Comparison of ENCODE assay signal across 17 cellular contexts in genomic region chr1:101251504-101251903, GRCh38. TPM values are rescaled to one million over a fixed set of nuclear protein-coding genes. Genes with fewer than 3 reads are reported as not detected.
A peak's percentile ranks its signal among the peaks of the same experiment; 100 is the strongest.
DNase-seq lines count a peak whose midpoint lies in the region; ATAC-seq and TF ChIP-seq lines count a peak whose summit lies in the region.
"Had no signal": no experiment of that assay in that cellular context is flagged by ENCODE, and none has a peak within 500 bp of the region (broad histone marks: within the 10 kb centered on the region; RNA-seq: fewer than 3 reads in every experiment).

No MANE protein-coding gene starts in this region.

- intact Hi-C loops in activated CD4-positive, alpha-beta T cell treated with anti-CD3 and anti-CD28 coated beads for 36 hours (cut with DNase I, micrococcal nuclease), result loop anchor here in 1 of 2 experiments (5.0 kb wide), 1 partner anchor 79 kb away; no protein-coding TSS in a partner anchor

- H3K36me3 ChIP-seq in HEK293 (ENCODE audit: control insufficient read depth in 2 of 2, insufficient read depth in 1 of 2, low read length in 2 of 2) (no peaks in the 10 kb centered on the region), neural progenitor cell (no peaks in the 10 kb centered on the region)

- no peaks in the 10 kb centered on the region for H4K20me1 ChIP-seq in neural progenitor cell (ENCODE audit: low read depth)

- CTCF ChIA-PET in activated CD4-positive, alpha-beta T cell treated with anti-CD3 and anti-CD28 coated beads for 36 hours (lab: Charles Lee), result interaction anchor here (0.7 to 3.5 kb wide), 12 partner anchors 12 to 334 kb away, joined by 3 to 43 read pairs (median 4); no protein-coding TSS in a partner anchor
- CTCF ChIA-PET in HEK293 (lab: Yijun Ruan, JAX), result interaction anchor here (0.6 to 3.0 kb wide), 3 partner anchors 12 to 1138 kb away, joined by 4 to 20 read pairs (median 19); no protein-coding TSS in a partner anchor
- CTCF ChIA-PET in activated CD4-positive, alpha-beta memory T cell treated with anti-CD3 and anti-CD28 coated beads, Interleukin-2, amount 10 ng/mL, durations not matched to agents 7 days and 5 days (lab: Charles Lee), result interaction anchor here (1.3 to 5.5 kb wide), 5 partner anchors 11 to 115 kb away, joined by 3 to 41 read pairs (median 5); no protein-coding TSS in a partner anchor

- H3K9me3 ChIP-seq in HEK293 (ENCODE audit: control insufficient read depth, insufficient read depth, low read depth, low read length), result no peaks in the 10 kb centered on the region
- H3K9me3 ChIP-seq in neural progenitor cell (ENCODE audit: low read depth), result no peaks in the 10 kb centered on the region

- H3K36me3 Mint-ChIP-seq in activated CD4-positive, alpha-beta T cell treated with anti-CD3 and anti-CD28 coated beads for 36 hours (ENCODE audit: low read depth), result peaks cover 4% of the 10 kb centered on the region
- H3K36me3 Mint-ChIP-seq in activated CD4-positive, alpha-beta memory T cell treated with anti-CD3 and anti-CD28 coated beads, Interleukin-2, amount 10 ng/mL, durations not matched to agents 7 days and 5 days (ENCODE audit: low read depth), result no peaks in the 10 kb centered on the region
- no peaks in the 10 kb centered on the region for H3K36me3 Mint-ChIP-seq in neural progenitor cell
- H3K36me3 Mint-ChIP-seq: CD4-positive, alpha-beta memory T cell had no signal

- H3K27ac Mint-ChIP-seq in activated CD4-positive, alpha-beta T cell treated with anti-CD3 and anti-CD28 coated beads for 36 hours, result peak overlapping the region; percentile 60
- peak overlapping the region; percentile 14 for H3K27ac Mint-ChIP-seq in activated CD4-positive, alpha-beta memory T cell treated with anti-CD3 and anti-CD28 coated beads, Interleukin-2, amount 10 ng/mL, durations not matched to agents 7 days and 5 days
- no peak overlapping the region for H3K27ac Mint-ChIP-seq in neural progenitor cell

- H3K4me3 ChIP-seq in HEK293 (ENCODE audit: low read depth, low read length) (no peak overlapping the region), neural progenitor cell (no peak overlapping the region)

- POLR2A ChIA-PET in activated CD4-positive, alpha-beta T cell treated with anti-CD3 and anti-CD28 coated beads for 36 hours (lab: Charles Lee), result interaction anchor here (0.7 to 3.0 kb wide), 3 partner anchors 11 to 35 kb away, joined by 4 to 10 read pairs (median 6); no protein-coding TSS in a partner anchor
- POLR2A ChIA-PET in HEK293 (lab: Yijun Ruan, JAX), result interaction anchor here (1.3 to 2.5 kb wide), 2 partner anchors 13 to 16 kb away, joined by 5 to 6 read pairs; no protein-coding TSS in a partner anchor
- POLR2A ChIA-PET in activated CD4-positive, alpha-beta memory T cell treated with anti-CD3 and anti-CD28 coated beads, Interleukin-2, amount 10 ng/mL, durations not matched to agents 7 days and 5 days (lab: Charles Lee), result interaction anchor here (0.5 to 6.7 kb wide), 14 partner anchors 10 to 121 kb away, joined by 3 to 77 read pairs (median 4); partner anchors contain the start of gene S1PR1

- H3K27ac ChIP-seq in HEK293 (ENCODE audit: extremely low read depth, low read depth, low read length) (peak overlapping the region; percentile 18; the same call in 1 of the 2 replicates), neural progenitor cell (peak overlapping the region; percentile 74)

- no peaks in the 10 kb centered on the region for H3K27me3 Mint-ChIP-seq in activated CD4-positive, alpha-beta T cell treated with anti-CD3 and anti-CD28 coated beads for 36 hours
- H3K27me3 Mint-ChIP-seq in activated CD4-positive, alpha-beta memory T cell treated with anti-CD3 and anti-CD28 coated beads, Interleukin-2, amount 10 ng/mL, durations not matched to agents 7 days and 5 days, result no peaks in the 10 kb centered on the region
- H3K27me3 Mint-ChIP-seq in neural progenitor cell (ENCODE audit: insufficient read depth, low read depth), result no peaks in the 10 kb centered on the region
- H3K27me3 Mint-ChIP-seq: CD4-positive, alpha-beta memory T cell had no signal

- peaks cover 24% of the 10 kb centered on the region for H3F3A ChIP-seq in neural progenitor cell (ENCODE audit: low read depth)

- H3K4me3 Mint-ChIP-seq in activated CD4-positive, alpha-beta T cell treated with anti-CD3 and anti-CD28 coated beads for 36 hours, result no peak overlapping the region
- no peak overlapping the region for H3K4me3 Mint-ChIP-seq in activated CD4-positive, alpha-beta memory T cell treated with anti-CD3 and anti-CD28 coated beads, Interleukin-2, amount 10 ng/mL, durations not matched to agents 7 days and 5 days
- no peak overlapping the region for H3K4me3 Mint-ChIP-seq in neural progenitor cell

- TF ChIP-seq CTCF in HEK293 (tag by site-specific recombination; IDR thresholded peaks at IDR 0.05) (no peak), neural progenitor cell (IDR thresholded peaks at IDR 0.05) (no peak)

- ATAC-seq in activated CD4-positive, alpha-beta T cell treated with anti-CD3 and anti-CD28 coated beads for 36 hours, result no peak
- ATAC-seq in GM18505 (IDR thresholded peaks at IDR 0.05; ENCODE audit: unreplicated experiment) (no peak), HG02642 (IDR thresholded peaks at IDR 0.05; ENCODE audit: poor library complexity, unreplicated experiment) (no peak)

- no peaks in the 10 kb centered on the region for H3K79me2 ChIP-seq in neural progenitor cell (ENCODE audit: low read depth)

- peak overlapping the region; percentile 52 for H3K4me2 ChIP-seq in neural progenitor cell

- no peaks in the 10 kb centered on the region for H3K27me3 ChIP-seq in neural progenitor cell

- no peak for DNase-seq in activated CD4-positive, alpha-beta T cell treated with anti-CD3 and anti-CD28 coated beads for 36 hours
- DNase-seq in activated CD4-positive, alpha-beta T cell treated with anti-CD3 and anti-CD28 coated beads, Interleukin-2, amount 50 U/mL, for 48 hours, result no peak
- DNase-seq in activated CD4-positive, alpha-beta memory T cell treated with anti-CD3 and anti-CD28 coated beads, Interleukin-2, amount 10 ng/mL, durations not matched to agents 7 days and 5 days, result no peak
- DNase-seq in neural progenitor cell (ENCODE audit: low spot score) (no peak), islet precursor cell (no peak)
- DNase-seq: CD4-positive, alpha-beta memory T cell; DMS79; H7; Kasumi-1; NCI-H1105; NCI-H1694 treated with DMSO at 0.1 percent for 48 hours; NCI-H526 treated with DMSO at 0.1 percent for 48 hours; NK-92 treated with Interleukin-12 subunit alpha and Interleukin-12 subunit beta, amount 100 ng/mL, for 24 hours; RPMI8226 had no signal

- H2AFZ ChIP-seq in neural progenitor cell (replicated peaks), result no peak overlapping the region

- peaks cover 55% of the 10 kb centered on the region for H3K4me1 Mint-ChIP-seq in activated CD4-positive, alpha-beta T cell treated with anti-CD3 and anti-CD28 coated beads for 36 hours
- peaks cover 21% of the 10 kb centered on the region for H3K4me1 Mint-ChIP-seq in activated CD4-positive, alpha-beta memory T cell treated with anti-CD3 and anti-CD28 coated beads, Interleukin-2, amount 10 ng/mL, durations not matched to agents 7 days and 5 days
- peaks cover 22% of the 10 kb centered on the region for H3K4me1 Mint-ChIP-seq in neural progenitor cell

- H3K4me1 ChIP-seq in HEK293 (ENCODE audit: control insufficient read depth, insufficient read depth, low read length), result peaks cover 6% of the 10 kb centered on the region
- H3K4me1 ChIP-seq in neural progenitor cell, result peaks cover 21% of the 10 kb centered on the region

- no peak overlapping the region for H3K9ac ChIP-seq in neural progenitor cell

- peaks cover 1% of the 10 kb centered on the region for H3K9me3 Mint-ChIP-seq in activated CD4-positive, alpha-beta T cell treated with anti-CD3 and anti-CD28 coated beads for 36 hours (ENCODE audit: low read depth)
- no peaks in the 10 kb centered on the region for H3K9me3 Mint-ChIP-seq in activated CD4-positive, alpha-beta memory T cell treated with anti-CD3 and anti-CD28 coated beads, Interleukin-2, amount 10 ng/mL, durations not matched to agents 7 days and 5 days
- H3K9me3 Mint-ChIP-seq in neural progenitor cell, result no peaks in the 10 kb centered on the region

- no peak for TF ChIP-seq POLR2A in GM18505 (IDR thresholded peaks at IDR 0.05; ENCODE audit: borderline replicate concordance, extremely low read depth, insufficient read depth, insufficient read length)

TF ChIP-seq in HEK293, 187 proteins besides CTCF, POLR2A, EP300 and RAD21:
- TF ChIP-seq ZXDB (tag by site-specific recombination; IDR thresholded peaks at IDR 0.05) (no peak), ZNF449 (tag by site-specific recombination; IDR thresholded peaks at IDR 0.05) (no peak), ZBTB44 (tag by site-specific recombination; IDR thresholded peaks at IDR 0.05) (peak; percentile 45; the same call in 1 of the 2 replicates), ZBTB17 (tag by site-specific recombination; IDR thresholded peaks at IDR 0.05) (peak; percentile 32; the same call in 1 of the 2 replicates), ZNF155 (tag by site-specific recombination; IDR thresholded peaks at IDR 0.05) (no peak)

RNA-seq across cellular contexts. Expression of gene S1PR1, which starts 14.7 kb away (rescaled TPM):
- total RNA-seq in activated CD4-positive, alpha-beta T cell treated with anti-CD3 and anti-CD28 coated beads for 36 hours, result 100 to 1,000 TPM; 109 to 130 TPM
- 100 to 1,000 TPM; 219 to 220 TPM for total RNA-seq in activated CD4-positive, alpha-beta memory T cell treated with anti-CD3 and anti-CD28 coated beads, Interleukin-2, amount 10 ng/mL, durations not matched to agents 7 days and 5 days
- 7.4 and 8.7 TPM in 2 replicates for total RNA-seq in neural progenitor cell (ENCODE audit: low replicate concordance)

Comparison
In these comparisons a context has a peak if more than half of its experiments do, and no peak if none do; other contexts are left out.
1. RNA of gene S1PR1, which starts 14.7 kb away (total RNA-seq): 219 to 220 TPM in activated CD4-positive, alpha-beta memory T cell treated with anti-CD3 and anti-CD28 coated beads, Interleukin-2, amount 10 ng/mL, durations not matched to agents 7 days and 5 days and 109 to 130 TPM in activated CD4-positive, alpha-beta T cell treated with anti-CD3 and anti-CD28 coated beads for 36 hours; 7.4 to 8.7 TPM in neural progenitor cell; every median in the first group is over 10 times any median in the second.